Comparison of ENCODE assay signal across 41 cellular contexts in genomic region chr5:161863259-161863658, GRCh38. TPM values are rescaled to one million over a fixed set of nuclear protein-coding genes. Genes with fewer than 3 reads are reported as not detected.
"Had no signal": no experiment of that assay in that cellular context is flagged by ENCODE, and none has a peak within 500 bp of the region (broad histone marks: within the 10 kb centered on the region; RNA-seq: fewer than 3 reads in every experiment).

No MANE protein-coding gene starts in this region.

- H3K9me3 Mint-ChIP-seq: activated naive CD8-positive, alpha-beta T cell treated with anti-CD3 and anti-CD28 coated beads for 36 hours; activated naive CD8-positive, alpha-beta T cell treated with anti-CD3 and anti-CD28 coated beads, Interleukin-2, amount 10 ng/mL, durations not matched to agents 7 days and 5 days; activated T-cell treated with anti-CD3 and anti-CD28 coated beads, Interleukin-2, amount 50 U/mL, for 72 hours; activated T-helper 1 cell treated with anti-CD3 and anti-CD28 coated beads, Interleukin-12 subunit alpha, Interleukin-12 subunit beta, Interleukin-2, Interleukin-4 antibody, amounts not matched to agents 30 ng/mL and 10 ng/mL and 1 ng/mL, durations not matched to agents 14 hours and 24 hours and 36 hours; activated T-helper 2 cell treated with anti-CD3 and anti-CD28 coated beads, Interferon-gamma antibody, Interleukin-2, Interleukin-4, amounts not matched to agents 10 μg/mL and 5 μg/mL and 100 μg/mL, durations not matched to agents 14 hours and 24 hours and 36 hours; brain had no signal

- H3K4me1 Mint-ChIP-seq: activated naive CD4-positive, alpha-beta T cell treated with anti-CD3 and anti-CD28 coated beads, Interleukin-2, amount 10 ng/mL, durations not matched to agents 7 days and 5 days; activated naive CD4-positive, alpha-beta T cell treated with anti-CD3 and anti-CD28 coated beads, Interleukin-2, amount 50 U/mL, for 24 hours; activated naive CD8-positive, alpha-beta T cell treated with anti-CD3 and anti-CD28 coated beads for 36 hours; activated naive CD8-positive, alpha-beta T cell treated with anti-CD3 and anti-CD28 coated beads, Interleukin-2, amount 10 ng/mL, durations not matched to agents 7 days and 5 days; activated naive CD8-positive, alpha-beta T cell treated with anti-CD3 and anti-CD28 coated beads, Interleukin-2, amount 50 U/mL, for 24 hours; activated T-helper 17 cell treated with anti-CD3 and anti-CD28 coated beads, Interleukin-2, amount 50 U/mL, for 72 hours; brain; central memory CD8-positive, alpha-beta T cell had no signal

- H3K27ac ChIP-seq: adrenal gland, ascending aorta, body of pancreas, brain microvascular endothelial cell, breast epithelium, cardiac muscle cell, colonic mucosa had no signal

- H3K27me3 Mint-ChIP-seq: activated naive CD4-positive, alpha-beta T cell treated with anti-CD3 and anti-CD28 coated beads, Interleukin-2, amount 10 ng/mL, durations not matched to agents 7 days and 5 days; activated naive CD8-positive, alpha-beta T cell; activated naive CD8-positive, alpha-beta T cell treated with anti-CD3 and anti-CD28 coated beads for 36 hours; activated naive CD8-positive, alpha-beta T cell treated with anti-CD3 and anti-CD28 coated beads, Interleukin-2, amount 10 ng/mL, durations not matched to agents 7 days and 5 days; activated naive CD8-positive, alpha-beta T cell treated with anti-CD3 and anti-CD28 coated beads, Interleukin-2, amount 50 U/mL, for 24 hours; activated T-helper 17 cell treated with anti-CD3 and anti-CD28 coated beads, Interleukin-2, amount 50 U/mL, for 72 hours; central memory CD8-positive, alpha-beta T cell had no signal

- H3K4me3 Mint-ChIP-seq: activated naive CD4-positive, alpha-beta T cell treated with anti-CD3 and anti-CD28 coated beads for 36 hours; activated naive CD4-positive, alpha-beta T cell treated with anti-CD3 and anti-CD28 coated beads, Interleukin-2, amount 10 ng/mL, durations not matched to agents 7 days and 5 days; activated naive CD4-positive, alpha-beta T cell treated with anti-CD3 and anti-CD28 coated beads, Interleukin-2, amount 50 U/mL, for 24 hours; activated naive CD8-positive, alpha-beta T cell; activated naive CD8-positive, alpha-beta T cell treated with anti-CD3 and anti-CD28 coated beads for 36 hours; activated naive CD8-positive, alpha-beta T cell treated with anti-CD3 and anti-CD28 coated beads, Interleukin-2, amount 10 ng/mL, durations not matched to agents 7 days and 5 days; activated naive CD8-positive, alpha-beta T cell treated with anti-CD3 and anti-CD28 coated beads, Interleukin-2, amount 50 U/mL, for 24 hours; activated T-cell treated with anti-CD3 and anti-CD28 coated beads, Interleukin-2, amount 50 U/mL, for 72 hours; activated T-helper 1 cell treated with anti-CD3 and anti-CD28 coated beads, Interleukin-12 subunit alpha, Interleukin-12 subunit beta, Interleukin-2, Interleukin-4 antibody, amounts not matched to agents 30 ng/mL and 10 ng/mL and 1 ng/mL, durations not matched to agents 14 hours and 24 hours and 36 hours; activated T-helper 17 cell treated with anti-CD3 and anti-CD28 coated beads, Interleukin-2, amount 50 U/mL, for 72 hours; brain; central memory CD8-positive, alpha-beta T cell had no signal

- DNase-seq: activated effector memory CD4-positive, alpha-beta T cell treated with anti-CD3 and anti-CD28 coated beads, Interleukin-2, amount 50 U/mL, for 16 hours; activated effector memory CD4-positive, alpha-beta T cell treated with Interleukin-2 at 50 U/mL for 16 hours; activated gamma-delta T cell; activated gamma-delta T cell treated with Interleukin-2 at 50 U/mL for 16 hours; activated naive CD4-positive, alpha-beta T cell; activated naive CD4-positive, alpha-beta T cell treated with anti-CD3 and anti-CD28 coated beads for 36 hours; activated naive CD4-positive, alpha-beta T cell treated with anti-CD3 and anti-CD28 coated beads, Interleukin-2, amount 10 ng/mL, durations not matched to agents 7 days and 5 days; activated naive CD4-positive, alpha-beta T cell treated with anti-CD3 and anti-CD28 coated beads, Interleukin-2, amount 50 U/mL, for 16 hours; activated naive CD4-positive, alpha-beta T cell treated with Interleukin-2 at 50 U/mL for 16 hours; activated naive CD8-positive, alpha-beta T cell treated with anti-CD3 and anti-CD28 coated beads for 36 hours; activated naive CD8-positive, alpha-beta T cell treated with anti-CD3 and anti-CD28 coated beads, Interleukin-2, amount 10 ng/mL, durations not matched to agents 7 days and 5 days; activated naive CD8-positive, alpha-beta T cell treated with anti-CD3 and anti-CD28 coated beads, Interleukin-2, amount 50 U/mL, for 24 hours; activated T-cell treated with anti-CD3 and anti-CD28 coated beads, Interleukin-2, amount 50 U/mL, for 48 hours; activated T-cell treated with anti-CD3 and anti-CD28 coated beads, Interleukin-2, amount 50 U/mL, for 72 hours; adrenal gland; amniotic stem cell; amygdala; anterior cingulate cortex; aorta; body of pancreas; brain microvascular endothelial cell; caudate nucleus; central memory CD4-positive, alpha-beta T cell; cerebellar nuclear complex; colonic mucosa had no signal

- FAIRE-seq: astrocyte, bronchial epithelial cell, colon had no signal

- ATAC-seq: activated naive CD4-positive, alpha-beta T cell treated with anti-CD3 and anti-CD28 coated beads, Interleukin-2, amount 50 U/mL, for 72 hours; activated naive CD8-positive, alpha-beta T cell treated with anti-CD3 and anti-CD28 coated beads, Interleukin-2, amount 50 U/mL, for 24 hours; activated T-cell treated with anti-CD3 and anti-CD28 coated beads, Interleukin-2, amount 50 U/mL, for 72 hours; activated T-helper 17 cell treated with anti-CD3 and anti-CD28 coated beads, Interleukin-2, amount 50 U/mL, for 72 hours; body of pancreas had no signal

- H3K4me3 ChIP-seq: adrenal gland, ascending aorta, body of pancreas, breast epithelium, cardiac muscle cell, colonic mucosa had no signal

- H3K9me3 ChIP-seq: adrenal gland, ascending aorta, body of pancreas, breast epithelium, colonic mucosa had no signal

- H3K27me3 ChIP-seq: adrenal gland, ascending aorta, body of pancreas, brain microvascular endothelial cell, breast epithelium, cardiac muscle cell, colonic mucosa had no signal

- H3K36me3 ChIP-seq: adrenal gland, ascending aorta, brain microvascular endothelial cell, breast epithelium, cardiac muscle cell, colonic mucosa had no signal

- H3K27ac Mint-ChIP-seq: activated naive CD4-positive, alpha-beta T cell treated with anti-CD3 and anti-CD28 coated beads for 36 hours; activated naive CD4-positive, alpha-beta T cell treated with anti-CD3 and anti-CD28 coated beads, Interleukin-2, amount 10 ng/mL, durations not matched to agents 7 days and 5 days; activated naive CD4-positive, alpha-beta T cell treated with anti-CD3 and anti-CD28 coated beads, Interleukin-2, amount 50 U/mL, for 24 hours; activated naive CD4-positive, alpha-beta T cell treated with anti-CD3 and anti-CD28 coated beads, Interleukin-2, amount 50 U/mL, for 72 hours; activated naive CD8-positive, alpha-beta T cell; activated naive CD8-positive, alpha-beta T cell treated with anti-CD3 and anti-CD28 coated beads for 36 hours; activated naive CD8-positive, alpha-beta T cell treated with anti-CD3 and anti-CD28 coated beads, Interleukin-2, amount 10 ng/mL, durations not matched to agents 7 days and 5 days; activated naive CD8-positive, alpha-beta T cell treated with anti-CD3 and anti-CD28 coated beads, Interleukin-2, amount 50 U/mL, for 24 hours; activated T-cell treated with anti-CD3 and anti-CD28 coated beads, Interleukin-2, amount 50 U/mL, for 72 hours; activated T-helper 1 cell treated with anti-CD3 and anti-CD28 coated beads, Interleukin-12 subunit alpha, Interleukin-12 subunit beta, Interleukin-2, Interleukin-4 antibody, amounts not matched to agents 30 ng/mL and 10 ng/mL and 1 ng/mL, durations not matched to agents 14 hours and 24 hours and 36 hours; activated T-helper 17 cell treated with anti-CD3 and anti-CD28 coated beads, Interleukin-2, amount 50 U/mL, for 72 hours; activated T-helper 2 cell treated with anti-CD3 and anti-CD28 coated beads, Interferon-gamma antibody, Interleukin-2, Interleukin-4, amounts not matched to agents 10 μg/mL and 5 μg/mL and 100 μg/mL, durations not matched to agents 14 hours and 24 hours and 36 hours; brain had no signal

- H3K4me1 ChIP-seq: adrenal gland, ascending aorta, body of pancreas, breast epithelium, colonic mucosa had no signal

- H3K36me3 Mint-ChIP-seq: activated naive CD4-positive, alpha-beta T cell treated with anti-CD3 and anti-CD28 coated beads, Interleukin-2, amount 10 ng/mL, durations not matched to agents 7 days and 5 days; activated naive CD4-positive, alpha-beta T cell treated with anti-CD3 and anti-CD28 coated beads, Interleukin-2, amount 50 U/mL, for 24 hours; activated naive CD4-positive, alpha-beta T cell treated with anti-CD3 and anti-CD28 coated beads, Interleukin-2, amount 50 U/mL, for 72 hours; activated naive CD8-positive, alpha-beta T cell; activated naive CD8-positive, alpha-beta T cell treated with anti-CD3 and anti-CD28 coated beads for 36 hours; activated naive CD8-positive, alpha-beta T cell treated with anti-CD3 and anti-CD28 coated beads, Interleukin-2, amount 10 ng/mL, durations not matched to agents 7 days and 5 days; brain had no signal

RNA-seq across cellular contexts. Expression of gene GABRA1, which starts 15.3 kb away (rescaled TPM):
- total RNA-seq: activated naive CD4-positive, alpha-beta T cell treated with anti-CD3 and anti-CD28 coated beads for 36 hours; activated naive CD4-positive, alpha-beta T cell treated with anti-CD3 and anti-CD28 coated beads, Interleukin-2, amount 50 U/mL, for 72 hours; activated naive CD8-positive, alpha-beta T cell treated with anti-CD3 and anti-CD28 coated beads for 36 hours; activated naive CD8-positive, alpha-beta T cell treated with anti-CD3 and anti-CD28 coated beads, Interleukin-2, amount 10 ng/mL, durations not matched to agents 7 days and 5 days; activated T-cell treated with anti-CD3 and anti-CD28 coated beads, Interleukin-2, amount 50 U/mL, for 72 hours; activated T-helper 1 cell treated with anti-CD3 and anti-CD28 coated beads, Interleukin-12 subunit alpha, Interleukin-12 subunit beta, Interleukin-2, Interleukin-4 antibody, amounts not matched to agents 30 ng/mL and 10 ng/mL and 1 ng/mL, durations not matched to agents 14 hours and 24 hours and 36 hours; activated T-helper 17 cell treated with anti-CD3 and anti-CD28 coated beads, Interleukin-2, amount 50 U/mL, for 72 hours; activated T-helper 2 cell treated with anti-CD3 and anti-CD28 coated beads, Interferon-gamma antibody, Interleukin-2, Interleukin-4, amounts not matched to agents 10 μg/mL and 5 μg/mL and 100 μg/mL, durations not matched to agents 14 hours and 24 hours and 36 hours; aorta; ascending aorta; body of pancreas; breast epithelium; bronchial epithelial cell; cardiac muscle cell; cardiac septum; chondrocyte; colonic mucosa had no signal
- polyA plus RNA-seq: aorta, cardiac muscle cell had no signal
